In the genomic region with DNA sequence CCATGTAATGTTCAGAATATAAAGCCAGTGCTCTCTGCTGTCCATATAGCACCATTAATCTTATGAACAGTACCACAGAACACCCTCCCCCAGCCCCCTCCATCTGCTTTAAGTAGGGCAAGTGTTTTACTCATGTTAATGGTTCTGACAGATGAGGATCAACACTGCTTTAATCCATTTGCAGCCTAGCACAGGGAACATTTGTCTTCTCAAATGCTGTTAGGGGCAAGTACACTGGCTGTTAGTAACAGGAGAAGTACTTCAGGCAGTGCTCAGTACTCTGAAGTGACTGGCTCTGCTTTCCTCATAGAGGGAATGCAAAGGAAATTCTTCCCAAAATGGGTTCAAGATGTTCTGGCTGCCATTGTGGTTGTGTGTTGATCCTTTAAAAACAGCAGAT, we compare ENCODE assay signal across 22 cellular contexts.
DNase-seq lines count a peak whose midpoint lies in the region; ATAC-seq and TF ChIP-seq lines count a peak whose summit lies in the region.
"Had no signal": no experiment of that assay in that cellular context is flagged by ENCODE, and none has a peak within 500 bp of the region (broad histone marks: within the 10 kb centered on the region; RNA-seq: fewer than 3 reads in every experiment).

No MANE protein-coding gene starts in this region.

- no peak overlapping the region for H3K27ac Mint-ChIP-seq in GM23338
- H3K27ac Mint-ChIP-seq: activated CD4-positive, alpha-beta T cell treated with anti-CD3 and anti-CD28 coated beads, Interleukin-2, amount 10 ng/mL, durations not matched to agents 7 days and 5 days; activated naive CD8-positive, alpha-beta T cell treated with anti-CD3 and anti-CD28 coated beads for 36 hours; activated T-helper 2 cell treated with anti-CD3 and anti-CD28 coated beads, Interferon-gamma antibody, Interleukin-2, Interleukin-4, amounts not matched to agents 10 μg/mL and 5 μg/mL and 100 μg/mL, durations not matched to agents 14 hours and 24 hours and 36 hours; stimulated activated effector memory CD8-positive, alpha-beta T cell treated with anti-CD3 and anti-CD28 coated beads, Interleukin-12 subunit alpha, Interleukin-12 subunit beta, amount 100 ng/mL, for 72 hours; T-helper 17 cell had no signal

- H3K4me1 ChIP-seq in GM23338 (ENCODE audit: insufficient read depth) (peaks cover 19% of the 10 kb centered on the region; the same call in 1 of the 2 replicates), psoas muscle (peaks cover 10% of the 10 kb centered on the region), gastroesophageal sphincter (peaks cover 0 to 29% (median 6%) of the 10 kb centered on the region in 3 donors), vagina (no peaks in the 10 kb centered on the region)
- H3K4me1 ChIP-seq: prostate gland, suprapubic skin had no signal

- H3K27me3 Mint-ChIP-seq in GM23338 (ENCODE audit: insufficient read depth, low read depth, poor library complexity), result no peaks in the 10 kb centered on the region
- H3K27me3 Mint-ChIP-seq: T-helper 17 cell had no signal

- H3K9me3 ChIP-seq in psoas muscle, result no peaks in the 10 kb centered on the region
- H3K9me3 ChIP-seq in gastroesophageal sphincter, result no peaks in the 10 kb centered on the region
- H3K9me3 ChIP-seq in vagina, result no peaks in the 10 kb centered on the region
- H3K9me3 ChIP-seq: esophagus squamous epithelium, prostate gland, SJSA1, suprapubic skin had no signal

- TF ChIP-seq CTCF in GM23338 (conservative IDR thresholded peaks at IDR 0.05; ENCODE audit: low read depth in 2 of 2) (no peak), psoas muscle (IDR thresholded peaks at IDR 0.05) (no peak), gastroesophageal sphincter (IDR thresholded peaks at IDR 0.05) (no peak), vagina (IDR thresholded peaks at IDR 0.05) (no peak)

- no peak overlapping the region for H2AFZ ChIP-seq in GM23338
- H2AFZ ChIP-seq: PC-9 had no signal

- DNase-seq in GM23338 (ENCODE audit: low spot score), result no peak
- DNase-seq in NCI-H69 (lab: John Stamatoyannopoulos, UW), result peak; percentile 89
- peak; percentile 22 for DNase-seq in fibroblast of gingiva (ENCODE audit: low read depth)
- DNase-seq in psoas muscle, result no peak
- DNase-seq in left lobe of liver (ENCODE audit: low spot score), result no peak
- no peak for DNase-seq in vagina (ENCODE audit: extremely low spot score in 2 of 2)
- DNase-seq: activated CD4-positive, alpha-beta T cell treated with anti-CD3 and anti-CD28 coated beads, Interleukin-2, amount 10 ng/mL, durations not matched to agents 7 days and 5 days; activated naive CD8-positive, alpha-beta T cell treated with anti-CD3 and anti-CD28 coated beads for 36 hours; DND-41; effector memory CD4-positive, alpha-beta T cell; esophagus squamous epithelium; NCI-H146; PC-9; stimulated activated CD4-positive, alpha-beta T cell treated with anti-CD3 and anti-CD28 coated beads, Interleukin-1b, Interleukin-23, amount 100 ng/mL, for 48 hours; T-helper 17 cell had no signal

- H4K20me1 ChIP-seq in GM23338 (replicated peaks; ENCODE audit: insufficient read depth), result no peaks in the 10 kb centered on the region

- no peaks in the 10 kb centered on the region for H3F3A ChIP-seq in GM23338 (replicated peaks; ENCODE audit: low read depth)

- no peaks in the 10 kb centered on the region for H3K9me2 ChIP-seq in GM23338 (ENCODE audit: insufficient read depth)

- H3K27me3 ChIP-seq in GM23338 (ENCODE audit: insufficient read depth) (no peaks in the 10 kb centered on the region), psoas muscle (ENCODE audit: insufficient read depth in 3 of 3, low read length in 2 of 3) (no peaks in the 10 kb centered on the region), gastroesophageal sphincter (no peaks in the 10 kb centered on the region), vagina (no peaks in the 10 kb centered on the region)
- H3K27me3 ChIP-seq: esophagus squamous epithelium, SJSA1, suprapubic skin had no signal

- TF ChIP-seq EP300 in gastroesophageal sphincter (IDR thresholded peaks at IDR 0.05), result no peak

- H3K4me3 ChIP-seq in GM23338 (no peak overlapping the region), psoas muscle (no peak overlapping the region), gastroesophageal sphincter (no peak overlapping the region), vagina (no peak overlapping the region)
- H3K4me3 ChIP-seq: esophagus squamous epithelium, PC-9, prostate gland, SJSA1, skin epidermis, suprapubic skin had no signal

- H3K36me3 ChIP-seq in GM23338 (ENCODE audit: insufficient read depth), result no peaks in the 10 kb centered on the region
- H3K36me3 ChIP-seq in psoas muscle (ENCODE audit: insufficient read depth in 1 of 2, low read depth in 1 of 2), result no peaks in the 10 kb centered on the region
- no peaks in the 10 kb centered on the region for H3K36me3 ChIP-seq in gastroesophageal sphincter
- H3K36me3 ChIP-seq in vagina, result no peaks in the 10 kb centered on the region
- H3K36me3 ChIP-seq: esophagus squamous epithelium, prostate gland, SJSA1, suprapubic skin had no signal

- H3K27ac ChIP-seq in GM23338 (ENCODE audit: low read depth) (no peak overlapping the region), psoas muscle (no peak overlapping the region), gastroesophageal sphincter (no peak overlapping the region), vagina (no peak overlapping the region)
- H3K27ac ChIP-seq: esophagus squamous epithelium, PC-9, prostate gland, SJSA1, skin epidermis, suprapubic skin had no signal

- no peaks in the 10 kb centered on the region for H3K36me3 Mint-ChIP-seq in GM23338 (ENCODE audit: low read depth)
- H3K36me3 Mint-ChIP-seq: activated naive CD8-positive, alpha-beta T cell treated with anti-CD3 and anti-CD28 coated beads for 36 hours; stimulated activated effector memory CD8-positive, alpha-beta T cell treated with anti-CD3 and anti-CD28 coated beads, Interleukin-12 subunit alpha, Interleukin-12 subunit beta, amount 100 ng/mL, for 72 hours had no signal

- H3K79me2 ChIP-seq in GM23338 (replicated peaks; ENCODE audit: insufficient read depth), result no peaks in the 10 kb centered on the region

- no peak overlapping the region for H3K4me3 Mint-ChIP-seq in GM23338
- H3K4me3 Mint-ChIP-seq: activated CD4-positive, alpha-beta T cell treated with anti-CD3 and anti-CD28 coated beads, Interleukin-2, amount 10 ng/mL, durations not matched to agents 7 days and 5 days; activated naive CD8-positive, alpha-beta T cell treated with anti-CD3 and anti-CD28 coated beads for 36 hours; stimulated activated effector memory CD8-positive, alpha-beta T cell treated with anti-CD3 and anti-CD28 coated beads, Interleukin-12 subunit alpha, Interleukin-12 subunit beta, amount 100 ng/mL, for 72 hours; T-helper 17 cell had no signal

- peaks cover 42% of the 10 kb centered on the region for H3K4me1 Mint-ChIP-seq in GM23338
- H3K4me1 Mint-ChIP-seq: activated CD4-positive, alpha-beta T cell treated with anti-CD3 and anti-CD28 coated beads, Interleukin-2, amount 10 ng/mL, durations not matched to agents 7 days and 5 days had no signal

- no peaks in the 10 kb centered on the region for H3K9me3 Mint-ChIP-seq in GM23338
- H3K9me3 Mint-ChIP-seq: activated CD4-positive, alpha-beta T cell treated with anti-CD3 and anti-CD28 coated beads, Interleukin-2, amount 10 ng/mL, durations not matched to agents 7 days and 5 days; activated naive CD8-positive, alpha-beta T cell treated with anti-CD3 and anti-CD28 coated beads for 36 hours; activated T-helper 2 cell treated with anti-CD3 and anti-CD28 coated beads, Interferon-gamma antibody, Interleukin-2, Interleukin-4, amounts not matched to agents 10 μg/mL and 5 μg/mL and 100 μg/mL, durations not matched to agents 14 hours and 24 hours and 36 hours; stimulated activated effector memory CD8-positive, alpha-beta T cell treated with anti-CD3 and anti-CD28 coated beads, Interleukin-12 subunit alpha, Interleukin-12 subunit beta, amount 100 ng/mL, for 72 hours had no signal

- intact Hi-C loops in psoas muscle (cut with DNase I), result no loop called here
- intact Hi-C loops in vagina (cut with DNase I), result no loop called here

- TF ChIP-seq POLR2A in gastroesophageal sphincter (IDR thresholded peaks at IDR 0.05), result no peak
- TF ChIP-seq POLR2A in vagina (IDR thresholded peaks at IDR 0.05), result no peak

- no peak overlapping the region for H3K4me2 ChIP-seq in GM23338
- H3K4me2 ChIP-seq: PC-9 had no signal

- ATAC-seq in GM23338 (peak; percentile 52), psoas muscle (peak; percentile 44 to 91 (median 64)), left lobe of liver (no peak), gastroesophageal sphincter (no peak)
- ATAC-seq: stimulated activated effector memory CD8-positive, alpha-beta T cell treated with anti-CD3 and anti-CD28 coated beads, Interleukin-12 subunit alpha, Interleukin-12 subunit beta, amount 100 ng/mL, for 72 hours; T-helper 17 cell had no signal

TF ChIP-seq in GM23338, 12 proteins besides CTCF, POLR2A, EP300 and RAD21 (continues in another document):
- TF ChIP-seq POLR2AphosphoS5 (IDR thresholded peaks at IDR 0.05; ENCODE audit: low read depth) (no peak), CREB1 (CRISPR knock-in tag; IDR thresholded peaks at IDR 0.05; ENCODE audit: low read depth) (no peak), JUNB (IDR thresholded peaks at IDR 0.05; ENCODE audit: unreplicated experiment) (no peak), ZNF331 (CRISPR knock-in tag; IDR thresholded peaks at IDR 0.05; ENCODE audit: low read depth) (no peak), EZH2phosphoT487 (IDR thresholded peaks at IDR 0.05; ENCODE audit: unreplicated experiment) (no peak), NANOG (IDR thresholded peaks at IDR 0.05; ENCODE audit: borderline replicate concordance) (no peak)
- TF ChIP-seq, protein P1, sequence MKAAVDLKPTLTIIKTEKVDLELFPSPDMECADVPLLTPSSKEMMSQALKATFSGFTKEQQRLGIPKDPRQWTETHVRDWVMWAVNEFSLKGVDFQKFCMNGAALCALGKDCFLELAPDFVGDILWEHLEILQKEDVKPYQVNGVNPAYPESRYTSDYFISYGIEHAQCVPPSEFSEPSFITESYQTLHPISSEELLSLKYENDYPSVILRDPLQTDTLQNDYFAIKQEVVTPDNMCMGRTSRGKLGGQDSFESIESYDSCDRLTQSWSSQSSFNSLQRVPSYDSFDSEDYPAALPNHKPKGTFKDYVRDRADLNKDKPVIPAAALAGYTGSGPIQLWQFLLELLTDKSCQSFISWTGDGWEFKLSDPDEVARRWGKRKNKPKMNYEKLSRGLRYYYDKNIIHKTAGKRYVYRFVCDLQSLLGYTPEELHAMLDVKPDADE (IDR thresholded peaks at IDR 0.05), result no peak

Comparison
In these comparisons a context has a peak if more than half of its experiments do, and no peak if none do; other contexts are left out.
1. ATAC-seq: peak in GM23338 (single experiment) and psoas muscle (4 of 4); none in left lobe of liver (single experiment) and gastroesophageal sphincter (single experiment).
2. DNase-seq: peak in NCI-H69 (single experiment) and fibroblast of gingiva (single experiment); none in GM23338 (single experiment), psoas muscle (0 of 2), left lobe of liver (single experiment) and vagina (0 of 2).